ENCODE assay signal across 2 cellular contexts in genomic region chr17:58172369-58173071, GRCh38.
TF ChIP-seq lines count a peak whose summit lies in the region.

No MANE protein-coding gene starts in this region.

TF ChIP-seq in IMR-90, 13 proteins besides CTCF, POLR2A, EP300 and RAD21:
- TF ChIP-seq RCOR1 (IDR thresholded peaks at IDR 0.05; ENCODE audit: insufficient replicate concordance, low read length), result no peak
- no peak for TF ChIP-seq NFE2L2 (IDR thresholded peaks at IDR 0.05; ENCODE audit: low read depth, low read length)
- no peak for TF ChIP-seq BHLHE40 (IDR thresholded peaks at IDR 0.05; ENCODE audit: low read depth, low read length)
- no peak for TF ChIP-seq CHD1 (IDR thresholded peaks at IDR 0.05; ENCODE audit: low read depth, low read length)
- no peak for TF ChIP-seq RFX5 (IDR thresholded peaks at IDR 0.05; ENCODE audit: low read depth, low read length)
- TF ChIP-seq, protein P1, sequence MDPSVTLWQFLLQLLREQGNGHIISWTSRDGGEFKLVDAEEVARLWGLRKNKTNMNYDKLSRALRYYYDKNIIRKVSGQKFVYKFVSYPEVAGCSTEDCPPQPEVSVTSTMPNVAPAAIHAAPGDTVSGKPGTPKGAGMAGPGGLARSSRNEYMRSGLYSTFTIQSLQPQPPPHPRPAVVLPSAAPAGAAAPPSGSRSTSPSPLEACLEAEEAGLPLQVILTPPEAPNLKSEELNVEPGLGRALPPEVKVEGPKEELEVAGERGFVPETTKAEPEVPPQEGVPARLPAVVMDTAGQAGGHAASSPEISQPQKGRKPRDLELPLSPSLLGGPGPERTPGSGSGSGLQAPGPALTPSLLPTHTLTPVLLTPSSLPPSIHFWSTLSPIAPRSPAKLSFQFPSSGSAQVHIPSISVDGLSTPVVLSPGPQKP (IDR thresholded peaks at IDR 0.05; ENCODE audit: borderline replicate concordance, low read depth, low read length), result no peak
- no peak for TF ChIP-seq SMC3 (IDR thresholded peaks at IDR 0.05; ENCODE audit: low read depth, low read length)
- no peak for TF ChIP-seq USF2 (IDR thresholded peaks at IDR 0.05; ENCODE audit: low read depth, low read length)
- no peak for TF ChIP-seq MXI1 (IDR thresholded peaks at IDR 0.05; ENCODE audit: borderline replicate concordance, low read depth, low read length)
- TF ChIP-seq FOS (IDR thresholded peaks at IDR 0.05; ENCODE audit: low read depth, low read length), result no peak
- TF ChIP-seq MAZ (IDR thresholded peaks at IDR 0.05; ENCODE audit: borderline replicate concordance, low read depth, low read length), result no peak

TF ChIP-seq in GM12878, 131 proteins besides CTCF, POLR2A, EP300 and RAD21:
- TF ChIP-seq SMC3 (IDR thresholded peaks at IDR 0.05; ENCODE audit: borderline replicate concordance, low read length) (peak; percentile 18; the same call in 1 of the 2 replicates), REST (IDR thresholded peaks at IDR 0.05; ENCODE audit: low read depth, low read length) (peak; percentile 69; the same call in 1 of the 2 replicates)
- TF ChIP-seq, protein P2, sequence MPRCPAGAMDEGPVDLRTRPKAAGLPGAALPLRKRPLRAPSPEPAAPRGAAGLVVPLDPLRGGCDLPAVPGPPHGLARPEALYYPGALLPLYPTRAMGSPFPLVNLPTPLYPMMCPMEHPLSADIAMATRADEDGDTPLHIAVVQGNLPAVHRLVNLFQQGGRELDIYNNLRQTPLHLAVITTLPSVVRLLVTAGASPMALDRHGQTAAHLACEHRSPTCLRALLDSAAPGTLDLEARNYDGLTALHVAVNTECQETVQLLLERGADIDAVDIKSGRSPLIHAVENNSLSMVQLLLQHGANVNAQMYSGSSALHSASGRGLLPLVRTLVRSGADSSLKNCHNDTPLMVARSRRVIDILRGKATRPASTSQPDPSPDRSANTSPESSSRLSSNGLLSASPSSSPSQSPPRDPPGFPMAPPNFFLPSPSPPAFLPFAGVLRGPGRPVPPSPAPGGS (IDR thresholded peaks at IDR 0.05; ENCODE audit: borderline replicate concordance, insufficient read depth, low read depth, low read length, poor library complexity, severe bottlenecking), result no peak
TF ChIP-seq in GM12878: peak in this region for 2.
